13 cellular contexts compared by ENCODE assay signal in the genomic region with DNA sequence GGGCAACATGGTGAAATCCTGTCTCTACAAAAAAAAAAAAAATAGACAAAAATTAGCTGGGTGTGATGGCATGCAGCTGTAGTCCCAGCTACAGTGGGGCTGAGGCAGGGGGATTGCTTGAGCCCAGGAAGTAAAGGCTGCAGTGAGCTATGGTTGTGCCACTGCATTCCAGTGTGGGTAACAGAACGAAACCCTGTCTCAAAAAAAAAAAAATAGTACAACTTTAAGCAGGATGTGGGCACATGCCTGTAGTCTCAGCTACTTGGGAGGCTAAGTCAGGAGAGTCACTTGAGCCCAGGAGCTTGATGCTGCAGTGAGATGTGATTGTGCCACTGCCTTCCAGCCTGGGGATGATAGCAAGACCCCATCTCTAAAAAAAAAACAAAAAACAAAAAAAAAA. TPM values are rescaled to one million over a fixed set of nuclear protein-coding genes. Genes with fewer than 3 reads are reported as not detected.
A peak's percentile ranks its signal among the peaks of the same experiment; 100 is the strongest.
DNase-seq lines count a peak whose midpoint lies in the region; ATAC-seq and TF ChIP-seq lines count a peak whose summit lies in the region.
"Had no signal": no experiment of that assay in that cellular context is flagged by ENCODE, and none has a peak within 500 bp of the region (broad histone marks: within the 10 kb centered on the region; RNA-seq: fewer than 3 reads in every experiment).

No MANE protein-coding gene starts in this region.

- H3F3A ChIP-seq in DOHH2 (ENCODE audit: control insufficient read depth, insufficient read depth), result no peaks in the 10 kb centered on the region

- H3K14ac ChIP-seq in IMR-90 (replicated peaks; ENCODE audit: low read depth, low read length) (peak overlapping the region; percentile 27; the same call in 1 of the 2 replicates), mesenchymal stem cell (ENCODE audit: low read length in 2 of 2) (no peak overlapping the region)

- no peaks in the 10 kb centered on the region for H3K9me2 ChIP-seq in DOHH2 (replicated peaks; ENCODE audit: control insufficient read depth, low read length)

- TF ChIP-seq CTCF in DOHH2 (IDR thresholded peaks at IDR 0.05; ENCODE audit: low read depth, low read length, poor library complexity, severe bottlenecking), result no peak
- no peak for TF ChIP-seq CTCF in IMR-90 (conservative IDR thresholded peaks at IDR 0.05; ENCODE audit: low read depth, low read length)
- TF ChIP-seq CTCF in right atrium auricular region (IDR thresholded peaks at IDR 0.05), result no peak

- H3K27me3 ChIP-seq in DOHH2 (ENCODE audit: control insufficient read depth, low read length) (no peaks in the 10 kb centered on the region), IMR-90 (ENCODE audit: control insufficient read depth, insufficient read depth, low read length) (no peaks in the 10 kb centered on the region), mesenchymal stem cell (ENCODE audit: control insufficient read depth in 1 of 2, insufficient read depth in 1 of 2, low read length in 2 of 2) (no peaks in the 10 kb centered on the region), right atrium auricular region (no peaks in the 10 kb centered on the region)
- H3K27me3 ChIP-seq: sigmoid colon had no signal

- H3K9me1 ChIP-seq in IMR-90 (ENCODE audit: insufficient read depth, low read length), result peaks cover 13% of the 10 kb centered on the region

- H4K8ac ChIP-seq in IMR-90 (ENCODE audit: low read depth in 2 of 2, low read length in 2 of 2) (peak overlapping the region; percentile 41 to 75; a peak in 3 of 4 replicates), mesenchymal stem cell (ENCODE audit: low read length) (no peak overlapping the region)

- no peak overlapping the region for H2BK12ac ChIP-seq in mesenchymal stem cell (ENCODE audit: low read length in 2 of 2)

- H3K36me3 Mint-ChIP-seq in activated naive CD4-positive, alpha-beta T cell treated with anti-CD3 and anti-CD28 coated beads, Interleukin-2, amount 50 U/mL, for 72 hours, result peaks cover 0 to 5% of the 10 kb centered on the region in 2 donors
- H3K36me3 Mint-ChIP-seq: mesothelial cell of epicardium had no signal

- in situ Hi-C loops in IMR-90 (cut with MboI; ENCODE audit: low sequenced_read_pairs), result no loop called here

- H3K79me1 ChIP-seq in IMR-90 (ENCODE audit: low read depth in 1 of 2, low read length in 2 of 2) (peaks cover 37 to 61% of the 10 kb centered on the region in 2 experiments), mesenchymal stem cell (replicated peaks; ENCODE audit: low read length, poor library complexity, severe bottlenecking) (peaks cover 26% of the 10 kb centered on the region)

- POLR2A ChIA-PET in IMR-90 (lab: Charles Lee; ENCODE audit: unreplicated experiment), result no interaction called here

- H2BK5ac ChIP-seq in IMR-90 (ENCODE audit: low read depth, low read length, poor library complexity, severe bottlenecking) (peak overlapping the region; percentile 86), mesenchymal stem cell (ENCODE audit: low read depth, low read length, poor library complexity, severe bottlenecking) (peak overlapping the region; percentile 10)

- H3K4me1 ChIP-seq in DOHH2 (ENCODE audit: control insufficient read depth, low read length), result peaks cover 54% of the 10 kb centered on the region
- H3K4me1 ChIP-seq in IMR-90 (ENCODE audit: control insufficient read depth, insufficient read depth, low read length), result peaks cover 8% of the 10 kb centered on the region
- H3K4me1 ChIP-seq in mesenchymal stem cell (ENCODE audit: control insufficient read depth, insufficient read depth, low read depth, low read length), result peaks cover 9% of the 10 kb centered on the region
- peaks cover 0 to 19% of the 10 kb centered on the region in 2 donors for H3K4me1 ChIP-seq in right atrium auricular region

- H3K9ac ChIP-seq in IMR-90 (ENCODE audit: low read depth, low read length), result no peak overlapping the region
- no peak overlapping the region for H3K9ac ChIP-seq in mesenchymal stem cell (ENCODE audit: low read length)

- H4K20me1 ChIP-seq in DOHH2 (ENCODE audit: control insufficient read depth, insufficient read depth, low read depth, low read length), result no peaks in the 10 kb centered on the region
- H4K20me1 ChIP-seq in IMR-90 (ENCODE audit: insufficient read depth, low read length), result no peaks in the 10 kb centered on the region

- DNase-seq in IMR-90, result peak; percentile 41
- no peak for DNase-seq in activated naive CD4-positive, alpha-beta T cell treated with anti-CD3 and anti-CD28 coated beads, Interleukin-2, amount 50 U/mL, for 72 hours (ENCODE audit: low spot score in 2 of 2)
- DNase-seq in mesenchymal stem cell, result peak; percentile 42
- DNase-seq in right atrium auricular region (ENCODE audit: low spot score), result no peak
- DNase-seq in NCI-H2227 treated with DMSO at 0.1 percent for 48 hours (lab: John Stamatoyannopoulos, UW), result no peak
- DNase-seq: hippocampal formation, NCI-H1694 treated with DMSO at 0.1 percent for 48 hours, sigmoid colon had no signal

- WGBS in IMR-90 (ENCODE audit: extremely low coverage in 2 of 2, insufficient read length in 1 of 2), 2 experiments, result no CpG with 5 or more reads among the region's 1 CpG
- WGBS in mesenchymal stem cell, result no CpG with 5 or more reads among the region's 1 CpG

- H3K23ac ChIP-seq in IMR-90 (ENCODE audit: low read depth, low read length) (peak overlapping the region; percentile 36; the same call in 1 of the 2 replicates), mesenchymal stem cell (ENCODE audit: low read length in 2 of 2) (no peak overlapping the region)

- peak overlapping the region; percentile 3; the same call in 1 of the 2 replicates for H3K56ac ChIP-seq in IMR-90 (ENCODE audit: extremely low read depth, insufficient read depth, low read length)

- BruUV-seq in IMR-90 (replicated peaks; lab: Mats Ljungman, UMichigan), result no TSS peak

- peaks cover 49% of the 10 kb centered on the region for H3K79me2 ChIP-seq in DOHH2 (ENCODE audit: control insufficient read depth, low read length)

- H2BK15ac ChIP-seq in IMR-90 (ENCODE audit: low read depth, low read length), result peak overlapping the region; percentile 31; the same call in 1 of the 3 replicates
- H2BK15ac ChIP-seq in mesenchymal stem cell (ENCODE audit: low read depth, poor library complexity, severe bottlenecking), result no peak overlapping the region

- ATAC-seq in IMR-90 (ENCODE audit: low read depth), result peak; percentile 49
- ATAC-seq in activated naive CD4-positive, alpha-beta T cell treated with anti-CD3 and anti-CD28 coated beads, Interleukin-2, amount 50 U/mL, for 72 hours, result peak; percentile 80 to 89
- ATAC-seq in GM19467 (IDR thresholded peaks at IDR 0.05; ENCODE audit: unreplicated experiment), result no peak
- ATAC-seq: Panc1 had no signal

- H3K4me3 ChIP-seq in DOHH2 (ENCODE audit: low read length) (no peak overlapping the region), IMR-90 (ENCODE audit: insufficient read depth, low read depth, low read length) (no peak overlapping the region), mesenchymal stem cell (ENCODE audit: insufficient read depth in 1 of 2, low read depth in 1 of 2, low read length in 2 of 2) (no peak overlapping the region), right atrium auricular region (no peak overlapping the region)
- H3K4me3 ChIP-seq: sigmoid colon had no signal

- H3K9me3 Mint-ChIP-seq in activated naive CD4-positive, alpha-beta T cell treated with anti-CD3 and anti-CD28 coated beads, Interleukin-2, amount 50 U/mL, for 72 hours, result no peaks in the 10 kb centered on the region

- no peak overlapping the region for H3K18ac ChIP-seq in IMR-90 (ENCODE audit: low read depth, low read length)
- H3K18ac ChIP-seq in mesenchymal stem cell (ENCODE audit: low read depth in 1 of 2, low read length in 2 of 2), result peak overlapping the region in 1 of 2 experiments; percentile 5

- dilution Hi-C loops in IMR-90 (cut with HindIII; ENCODE audit: low sequenced_read_pairs, unreplicated experiment), result no loop called here

- no peak overlapping the region; the same call in 1 of the 2 replicates for H4K5ac ChIP-seq in IMR-90 (ENCODE audit: low read depth, low read length)

- intact Hi-C loops in IMR-90 (cut with micrococcal nuclease), result loop anchor here (2.0 kb wide), 1 partner anchor 42 kb away; no protein-coding TSS in a partner anchor

- H3K9me3 ChIP-seq in DOHH2 (ENCODE audit: control insufficient read depth, insufficient read depth, low read length) (no peaks in the 10 kb centered on the region), IMR-90 (ENCODE audit: control insufficient read depth, insufficient read depth, low read length) (no peaks in the 10 kb centered on the region), mesenchymal stem cell (ENCODE audit: control insufficient read depth, low read length) (no peaks in the 10 kb centered on the region), right atrium auricular region (no peaks in the 10 kb centered on the region)
- H3K9me3 ChIP-seq: sigmoid colon had no signal

- peak overlapping the region in 1 of 2 donors; percentile 36 for H3K27ac Mint-ChIP-seq in activated naive CD4-positive, alpha-beta T cell treated with anti-CD3 and anti-CD28 coated beads, Interleukin-2, amount 50 U/mL, for 72 hours

- TF ChIP-seq RAD21 in IMR-90 (IDR thresholded peaks at IDR 0.05; ENCODE audit: low read length), result no peak

- H2BK120ac ChIP-seq in IMR-90 (ENCODE audit: low read depth, low read length), result peak overlapping the region; percentile 60
- H2BK120ac ChIP-seq in mesenchymal stem cell (ENCODE audit: low read depth, low read length), result peak overlapping the region; percentile 27

- CTCF ChIA-PET in IMR-90 (lab: Yijun Ruan, JAX), result interaction anchor here (0.6 to 1.0 kb wide), 4 partner anchors 36 to 481 kb away, joined by 3 to 7 read pairs (median 4); no protein-coding TSS in a partner anchor

- peak overlapping the region; percentile 74; the same call in 1 of the 2 replicates for H2AK5ac ChIP-seq in IMR-90 (ENCODE audit: low read depth, low read length)
- H2AK5ac ChIP-seq in mesenchymal stem cell (ENCODE audit: low read length, severe bottlenecking), result no peak overlapping the region

- H3K4me2 ChIP-seq in DOHH2 (ENCODE audit: low read length) (peak overlapping the region; percentile 28), IMR-90 (ENCODE audit: low read depth, low read length) (no peak overlapping the region), mesenchymal stem cell (ENCODE audit: low read length, poor library complexity, severe bottlenecking) (no peak overlapping the region)

- H2AFZ ChIP-seq in IMR-90 (replicated peaks; ENCODE audit: low read length, poor library complexity) (no peak overlapping the region), mesenchymal stem cell (ENCODE audit: low read depth, low read length) (no peak overlapping the region)

- H3K4ac ChIP-seq in IMR-90 (ENCODE audit: low read depth, low read length) (peak overlapping the region; percentile 61; the same call in 1 of the 2 replicates), mesenchymal stem cell (ENCODE audit: low read depth in 1 of 2, low read length in 2 of 2) (no peak overlapping the region)

- H3K36me3 ChIP-seq in DOHH2 (ENCODE audit: control insufficient read depth, low read length), result no peaks in the 10 kb centered on the region
- H3K36me3 ChIP-seq in IMR-90 (ENCODE audit: control insufficient read depth, insufficient read depth, low read length), result no peaks in the 10 kb centered on the region
- no peaks in the 10 kb centered on the region for H3K36me3 ChIP-seq in mesenchymal stem cell (ENCODE audit: control insufficient read depth in 1 of 2, insufficient read depth in 2 of 2, low read depth in 1 of 2, low read length in 2 of 2)
- no peaks in the 10 kb centered on the region for H3K36me3 ChIP-seq in right atrium auricular region
- H3K36me3 ChIP-seq: sigmoid colon had no signal

- H2BK20ac ChIP-seq in IMR-90 (ENCODE audit: low read depth, low read length), result no peak overlapping the region

- no peak for TF ChIP-seq POLR2A in IMR-90 (IDR thresholded peaks at IDR 0.05; ENCODE audit: low read depth, low read length)

- H2AK9ac ChIP-seq in IMR-90 (replicated peaks; ENCODE audit: low read depth, low read length, poor library complexity), result peak overlapping the region; percentile 62

- H3K27ac ChIP-seq in DOHH2 (ENCODE audit: low read depth, low read length), result peak overlapping the region; percentile 18
- H3K27ac ChIP-seq in IMR-90 (ENCODE audit: insufficient read depth, low read length), result peak overlapping the region; percentile 71
- H3K27ac ChIP-seq in mesenchymal stem cell (ENCODE audit: low read length, poor library complexity, severe bottlenecking), result no peak overlapping the region
- no peak overlapping the region for H3K27ac ChIP-seq in right atrium auricular region
- H3K27ac ChIP-seq: HL-60, sigmoid colon had no signal

- H4K91ac ChIP-seq in IMR-90 (ENCODE audit: insufficient read depth, low read depth, low read length) (peak overlapping the region; percentile 30; the same call in 1 of the 2 replicates), mesenchymal stem cell (ENCODE audit: low read length) (no peak overlapping the region)

RNA-seq across cellular contexts. Expression of a gene that starts 43.6 kb away (rescaled TPM):
- total RNA-seq in IMR-90 (2012; rRNA removed) (7.0 and 12.5 TPM in 2 replicates), right atrium auricular region (1 to 10 TPM; 5.0 to 6.1 TPM)
- polyA plus RNA-seq in IMR-90 (2012; rRNA removed), result 4.1 and 5.2 TPM in 2 replicates
- 1.2 and 1.5 TPM in 2 replicates for polyA plus RNA-seq in IMR-90 (2012; cell fraction: cytosol; rRNA removed)
- polyA plus RNA-seq in IMR-90 (2012; cell fraction: nucleus; rRNA removed; ENCODE audit: low replicate concordance), result 2.3 and 7.6 TPM in 2 replicates
- 10 to 100 TPM; 25.7 to 27.9 TPM for total RNA-seq in activated naive CD4-positive, alpha-beta T cell treated with anti-CD3 and anti-CD28 coated beads, Interleukin-2, amount 50 U/mL, for 72 hours
- 5.6 TPM for polyA plus RNA-seq in mesenchymal stem cell (2013, experiment 1 of 2)
- polyA plus RNA-seq in mesenchymal stem cell (2013, experiment 2 of 2), result 5.8 TPM

Comparison
In these comparisons a context has a peak if more than half of its experiments do, and no peak if none do; other contexts are left out.
1. H3K27ac ChIP-seq: peak in DOHH2 (single experiment) and IMR-90 (single experiment); none in mesenchymal stem cell (single experiment) and right atrium auricular region (0 of 2).
2. DNase-seq: peak in IMR-90 (single experiment) and mesenchymal stem cell (single experiment); none in activated naive CD4-positive, alpha-beta T cell treated with anti-CD3 and anti-CD28 coated beads, Interleukin-2, amount 50 U/mL, for 72 hours (0 of 2), right atrium auricular region (single experiment) and NCI-H2227 treated with DMSO at 0.1 percent for 48 hours (single experiment).